10 cellular contexts compared by ENCODE assay signal in genomic region chr20:32050851-32051556, GRCh38. TPM values are rescaled to one million over a fixed set of nuclear protein-coding genes. Genes with fewer than 3 reads are reported as not detected.
DNase-seq lines count a peak whose midpoint lies in the region; ATAC-seq, FAIRE-seq and TF ChIP-seq lines count a peak whose summit lies in the region.
"Had no signal": no experiment of that assay in that cellular context is flagged by ENCODE, and none has a peak within 500 bp of the region (broad histone marks: within the 10 kb centered on the region; RNA-seq: fewer than 3 reads in every experiment).

No MANE protein-coding gene starts in this region.

- no peak overlapping the region for H3K9ac ChIP-seq in kidney (ENCODE audit: low read length in 2 of 2)

- FAIRE-seq in kidney (lab: Jason Lieb, UNC): no peak

- peaks cover 0 to 26% (median 7%) of the 10 kb centered on the region in 12 donors for H3K4me1 ChIP-seq in heart left ventricle
- peaks cover 53 to 54% of the 10 kb centered on the region in 2 experiments for H3K4me1 ChIP-seq in neutrophil (ENCODE audit: control insufficient read depth in 1 of 2, insufficient read depth in 1 of 2, low read depth in 1 of 2, low read length in 1 of 2)
- no peaks in the 10 kb centered on the region for H3K4me1 ChIP-seq in kidney (ENCODE audit: control insufficient read depth in 1 of 2, insufficient read depth in 1 of 2, low read depth in 1 of 2, low read length in 2 of 2)
- H3K4me1 ChIP-seq: breast epithelium had no signal

- ATAC-seq in heart left ventricle (peak; percentile 64 to 88 (median 82)), GM21825 (IDR thresholded peaks at IDR 0.05; ENCODE audit: unreplicated experiment) (no peak), HG03432 (IDR thresholded peaks at IDR 0.05; ENCODE audit: unreplicated experiment) (no peak)

- TF ChIP-seq CTCF in GM12865 (IDR thresholded peaks at IDR 0.05; ENCODE audit: insufficient read depth, low read depth, low read length, missing control alignments) (no peak), heart left ventricle (IDR thresholded peaks at IDR 0.05) (no peak), neutrophil (IDR thresholded peaks at IDR 0.05) (no peak), brain microvascular endothelial cell (IDR thresholded peaks at IDR 0.05; ENCODE audit: low read depth, low read length, missing control alignments) (no peak), kidney (IDR thresholded peaks at IDR 0.05; ENCODE audit: borderline replicate concordance, extremely low read depth, insufficient read depth) (no peak)

- peak overlapping the region in 3 of 12 donors; percentile 60 to 97 (median 67) for H3K27ac ChIP-seq in heart left ventricle
- peak overlapping the region; percentile 100 for H3K27ac ChIP-seq in neutrophil
- H3K27ac ChIP-seq in brain microvascular endothelial cell: no peak overlapping the region
- H3K27ac ChIP-seq in kidney (ENCODE audit: low read depth in 2 of 2, low read length in 2 of 2): no peak overlapping the region
- H3K27ac ChIP-seq: breast epithelium had no signal

- in situ Hi-C loops in brain microvascular endothelial cell (cut with HindIII; ENCODE audit: low pct_ligation_motif_present, low sequenced_read_pairs): no loop called here

- DNase-seq in GM12865 (ENCODE audit: low read depth): peak; percentile 52
- DNase-seq in RPMI8226: peak; percentile 59
- peak; percentile 54 to 85 (median 67) for DNase-seq in heart left ventricle
- no peak for DNase-seq in brain microvascular endothelial cell
- DNase-seq in kidney: no peak

- WGBS in heart left ventricle, 4 donors: 19 to 25% (median 21%) methylated on average over 17 of the region's 17 CpGs

- H3K4me3 ChIP-seq in GM12865 (ENCODE audit: low read depth, low read length) (peak overlapping the region; percentile 62), heart left ventricle (peak overlapping the region in 2 of 12 donors; percentile 41 to 71), neutrophil (ENCODE audit: low read depth in 1 of 2, low read length in 1 of 2) (peak overlapping the region; percentile 99), brain microvascular endothelial cell (ENCODE audit: low read depth, low read length) (no peak overlapping the region), kidney (ENCODE audit: low read length in 2 of 2) (no peak overlapping the region)

- peaks cover 16 to 62% (median 35%) of the 10 kb centered on the region in 9 donors for H3K27me3 ChIP-seq in heart left ventricle
- H3K27me3 ChIP-seq in neutrophil: no peaks in the 10 kb centered on the region
- peaks cover 32% of the 10 kb centered on the region for H3K27me3 ChIP-seq in brain microvascular endothelial cell (replicated peaks)

- no peaks in the 10 kb centered on the region for H3K36me3 ChIP-seq in heart left ventricle
- H3K36me3 ChIP-seq in neutrophil: peaks cover 24% of the 10 kb centered on the region
- H3K36me3 ChIP-seq in brain microvascular endothelial cell (replicated peaks): no peaks in the 10 kb centered on the region
- no peaks in the 10 kb centered on the region for H3K36me3 ChIP-seq in kidney (ENCODE audit: control insufficient read depth in 1 of 2, insufficient read depth in 2 of 2, low read length in 2 of 2)
- H3K36me3 ChIP-seq: breast epithelium, HAP-1 had no signal

- H3K9me3 ChIP-seq in heart left ventricle (no peaks in the 10 kb centered on the region), neutrophil (no peaks in the 10 kb centered on the region), kidney (ENCODE audit: control insufficient read depth in 1 of 2, low read length in 2 of 2) (no peaks in the 10 kb centered on the region)
- H3K9me3 ChIP-seq: breast epithelium, HAP-1 had no signal

- intact Hi-C loops in heart left ventricle (cut with DNase I) (no loop called here), kidney (cut with DNase I) (no loop called here)

- TF ChIP-seq POLR2A in heart left ventricle (IDR thresholded peaks at IDR 0.05): no peak

RNA-seq across cellular contexts. Expression of gene HCK, which starts 1.0 kb away (rescaled TPM):
- total RNA-seq in heart left ventricle: 10 to 100 TPM in 2 of 9 donors, 1 to 10 TPM in 7; 2.0 to 52.0 (median 4.5) TPM
- 1 to 10 TPM; 1.4 to 3.7 TPM for polyA plus RNA-seq in heart left ventricle
- 24.0 TPM for total RNA-seq in kidney
- polyA plus RNA-seq in kidney (ENCODE audit: insufficient read depth, low read depth, low replicate concordance): 3.9 TPM

RNA-seq across cellular contexts. Expression of gene CCM2L, which starts 40.8 kb away (rescaled TPM):
- total RNA-seq in heart left ventricle (10 to 100 TPM in 3 of 9 donors, 1 to 10 TPM in 6; 3.4 to 14.8 (median 8.7) TPM), kidney (13.8 TPM)
- polyA plus RNA-seq in heart left ventricle (10 to 100 TPM; 11.4 to 12.5 TPM), kidney (ENCODE audit: insufficient read depth, low read depth, low replicate concordance) (9.9 TPM)

RNA-seq across cellular contexts. Expression of gene TM9SF4, which starts 58.5 kb away (rescaled TPM):
- total RNA-seq in heart left ventricle (10 to 100 TPM; 25.6 to 37.9 (median 30.0) TPM), kidney (52.0 TPM)
- polyA plus RNA-seq in heart left ventricle (10 to 100 TPM; 15.7 to 23.5 TPM), kidney (ENCODE audit: insufficient read depth, low read depth, low replicate concordance) (26.3 TPM)

Comparison
In these comparisons a context has a peak if more than half of its experiments do, and no peak if none do; other contexts are left out.
1. DNase-seq: peak in GM12865 (single experiment), RPMI8226 (single experiment) and heart left ventricle (5 of 5); none in brain microvascular endothelial cell (single experiment) and kidney (single experiment).
2. H3K4me3 ChIP-seq: peak in GM12865 (single experiment) and neutrophil (2 of 2); none in brain microvascular endothelial cell (single experiment) and kidney (0 of 2).
3. ATAC-seq: peak in heart left ventricle (4 of 4); none in GM21825 (single experiment) and HG03432 (single experiment).